9 cellular contexts compared by ENCODE assay signal in genomic region chr1:155070392-155070700, GRCh38. TPM values are rescaled to one million over a fixed set of nuclear protein-coding genes. Genes with fewer than 3 reads are reported as not detected.
A peak's percentile ranks its signal among the peaks of the same experiment; 100 is the strongest.
DNase-seq lines count a peak whose midpoint lies in the region; ATAC-seq and TF ChIP-seq lines count a peak whose summit lies in the region.
"Had no signal": no experiment of that assay in that cellular context is flagged by ENCODE, and none has a peak within 500 bp of the region (broad histone marks: within the 10 kb centered on the region; RNA-seq: fewer than 3 reads in every experiment).

No MANE protein-coding gene starts in this region.

- 13 to 24% methylated on average over 3 to 13 of the region's 13 CpGs for WGBS in endodermal cell (ENCODE audit: insufficient coverage in 1 of 2, insufficient read length in 1 of 2), 2 experiments

- H3K36me3 ChIP-seq in Karpas-422 (ENCODE audit: insufficient read depth, low read length) (no peaks in the 10 kb centered on the region), endodermal cell (ENCODE audit: control insufficient read depth, insufficient read depth, low read length) (peaks cover 14% of the 10 kb centered on the region)

- H3K36me3 Mint-ChIP-seq in endodermal cell (ENCODE audit: low read depth): peaks cover 23% of the 10 kb centered on the region
- peaks cover 21% of the 10 kb centered on the region for H3K36me3 Mint-ChIP-seq in nephron progenitor cell (ENCODE audit: low read depth)

- H3K4me2 ChIP-seq in Karpas-422 (ENCODE audit: low read depth, low read length, poor library complexity, severe bottlenecking): peak overlapping the region; percentile 71

- H3K9ac ChIP-seq in Karpas-422 (ENCODE audit: low read length) (peak overlapping the region; percentile 66), endodermal cell (ENCODE audit: extremely low read depth, low read length, poor library complexity, severe bottlenecking) (no peak overlapping the region)

- DNase-seq in AG10803 (ENCODE audit: low read depth) (no peak), Karpas-422 (no peak), endodermal cell (peak; percentile 60), nephron progenitor cell (no peak), GDM1 (lab: John Stamatoyannopoulos, UW) (no peak), NCI-H748 (lab: John Stamatoyannopoulos, UW; ENCODE audit: unreplicated experiment) (no peak), retina (no peak)

- H3K27me3 Mint-ChIP-seq in endodermal cell (ENCODE audit: insufficient read depth) (peaks cover 39% of the 10 kb centered on the region), nephron progenitor cell (ENCODE audit: low read depth, poor library complexity) (peaks cover 18% of the 10 kb centered on the region)

- H3K4me3 Mint-ChIP-seq in endodermal cell: peak overlapping the region; percentile 40
- H3K4me3 Mint-ChIP-seq in nephron progenitor cell: peak overlapping the region; percentile 78

- H3K27me3 ChIP-seq in Karpas-422 (ENCODE audit: low read length) (no peaks in the 10 kb centered on the region), endodermal cell (ENCODE audit: control insufficient read depth, insufficient read depth, low read length, poor library complexity, severe bottlenecking) (peaks cover 29% of the 10 kb centered on the region)

- no peaks in the 10 kb centered on the region for H3K9me3 ChIP-seq in Karpas-422 (ENCODE audit: low read length)
- H3K9me3 ChIP-seq in endodermal cell (ENCODE audit: control insufficient read depth, low read length): no peaks in the 10 kb centered on the region

- no peak overlapping the region for H3K27ac ChIP-seq in Karpas-422 (ENCODE audit: low read length)
- H3K27ac ChIP-seq in endodermal cell (ENCODE audit: low read depth, low read length): no peak overlapping the region

- no peaks in the 10 kb centered on the region for H3K9me2 ChIP-seq in Karpas-422 (replicated peaks; ENCODE audit: insufficient read depth, low read length)

- H3K79me2 ChIP-seq in Karpas-422 (ENCODE audit: low read length): no peaks in the 10 kb centered on the region

- H3K4me3 ChIP-seq in AG10803 (ENCODE audit: low read length): peak overlapping the region; percentile 62
- peak overlapping the region; percentile 57 for H3K4me3 ChIP-seq in Karpas-422 (ENCODE audit: low read length)
- peak overlapping the region; percentile 76 for H3K4me3 ChIP-seq in endodermal cell (ENCODE audit: low read length)

- H4K20me1 ChIP-seq in Karpas-422 (ENCODE audit: insufficient read depth, low read depth, low read length): 0 out of 2 replicates have a peak, but pooled peaks cover 5% of the 10 kb centered on the region

- H3K4me1 Mint-ChIP-seq in endodermal cell (peaks cover 18% of the 10 kb centered on the region), nephron progenitor cell (peaks cover 58% of the 10 kb centered on the region)

- ATAC-seq in HG03045 (IDR thresholded peaks at IDR 0.05; ENCODE audit: unreplicated experiment): no peak

- H3K27ac Mint-ChIP-seq in endodermal cell: no peak overlapping the region
- no peak overlapping the region for H3K27ac Mint-ChIP-seq in nephron progenitor cell

- H3K9me3 Mint-ChIP-seq in endodermal cell (no peaks in the 10 kb centered on the region), nephron progenitor cell (no peaks in the 10 kb centered on the region)

- H2AFZ ChIP-seq in Karpas-422 (ENCODE audit: low read length): peak overlapping the region; percentile 53; the same call in 1 of the 2 replicates

- H3K4me1 ChIP-seq in Karpas-422 (ENCODE audit: low read length): peaks cover 39% of the 10 kb centered on the region
- peaks cover 11% of the 10 kb centered on the region for H3K4me1 ChIP-seq in endodermal cell (ENCODE audit: control insufficient read depth, insufficient read depth, low read length)

- TF ChIP-seq CTCF in AG10803 (conservative IDR thresholded peaks at IDR 0.05; ENCODE audit: low read length) (no peak), endodermal cell (conservative IDR thresholded peaks at IDR 0.05) (no peak), nephron progenitor cell (IDR thresholded peaks at IDR 0.05) (no peak)

RNA-seq across cellular contexts. Expression of gene EFNA4, which starts 6.8 kb away (rescaled TPM):
- total RNA-seq in Karpas-422 (2014; rRNA removed; shearing (Covaris generic); ENCODE audit: low replicate concordance): 10.4 and 14.5 TPM in 2 replicates
- 10 to 100 TPM; 15.9 to 17.9 TPM for total RNA-seq in endodermal cell
- polyA plus RNA-seq in endodermal cell (2013, experiment 1 of 2): 30.7 TPM
- 29.6 TPM for polyA plus RNA-seq in endodermal cell (2013, experiment 2 of 2)

RNA-seq across cellular contexts. Expression of gene EFNA3, which starts 8.3 kb away (rescaled TPM):
- total RNA-seq in Karpas-422 (2014; rRNA removed; shearing (Covaris generic); ENCODE audit: low replicate concordance): 12.2 and 15.7 TPM in 2 replicates
- total RNA-seq in endodermal cell: 1 to 10 TPM; 3.1 to 6.0 TPM
- 19.9 TPM for polyA plus RNA-seq in endodermal cell (2013, experiment 1 of 2)
- 19.0 TPM for polyA plus RNA-seq in endodermal cell (2013, experiment 2 of 2)

RNA-seq across cellular contexts. Expression of gene ADAM15, which starts 19.2 kb away (rescaled TPM):
- total RNA-seq in Karpas-422 (2014; rRNA removed; shearing (Covaris generic); ENCODE audit: low replicate concordance): 33.6 and 50.0 TPM in 2 replicates
- 10 to 100 TPM; 13.4 to 16.5 TPM for total RNA-seq in endodermal cell
- 26.5 TPM for polyA plus RNA-seq in endodermal cell (2013, experiment 1 of 2)
- 27.3 TPM for polyA plus RNA-seq in endodermal cell (2013, experiment 2 of 2)

RNA-seq across cellular contexts. Expression of gene DCST1, which starts 36.7 kb away (rescaled TPM):
- total RNA-seq in Karpas-422 (2014; rRNA removed; shearing (Covaris generic); ENCODE audit: low replicate concordance): not detected in 2 replicates
- total RNA-seq in endodermal cell: not detected
- polyA plus RNA-seq in endodermal cell (2013, experiment 1 of 2): not detected
- not detected for polyA plus RNA-seq in endodermal cell (2013, experiment 2 of 2)
- total RNA-seq: liver had no signal
- polyA plus RNA-seq: liver had no signal

RNA-seq across cellular contexts. Expression of gene DCST2, which starts 36.8 kb away (rescaled TPM):
- total RNA-seq in Karpas-422 (2014; rRNA removed; shearing (Covaris generic); ENCODE audit: low replicate concordance): 1.3 and 3.5 TPM in 2 replicates
- total RNA-seq in endodermal cell: 1 to 10 TPM in 1 of 2 donors, under 1 TPM in 1; 0.44 to 2.0 TPM
- polyA plus RNA-seq in endodermal cell (2013, experiment 1 of 2): 4.1 TPM
- 3.4 TPM for polyA plus RNA-seq in endodermal cell (2013, experiment 2 of 2)
